In genomic region chr2:23008951-23009350, GRCh38 we compare ENCODE assay signal across 22 cellular contexts.
"Had no signal": no experiment of that assay in that cellular context is flagged by ENCODE, and none has a peak within 500 bp of the region (broad histone marks: within the 10 kb centered on the region; RNA-seq: fewer than 3 reads in every experiment).

No MANE protein-coding gene starts in this region.

- H3K4me3 ChIP-seq: heart right ventricle, hepatocyte, left lung, lower lobe of right lung, mucosa of descending colon, spleen, suprapubic skin, thoracic aorta, tibial artery, upper lobe of right lung had no signal

- H3K79me2 ChIP-seq: hepatocyte, parathyroid adenoma had no signal

- H3K9me3 Mint-ChIP-seq: naive thymus-derived CD4-positive, alpha-beta T cell had no signal

- H3K4me2 ChIP-seq: hepatocyte had no signal

- H3K36me3 ChIP-seq: heart right ventricle, left lung, lower lobe of right lung, spleen, suprapubic skin, thoracic aorta, tibial artery, upper lobe of right lung had no signal

- ATAC-seq: left colon; naive thymus-derived CD4-positive, alpha-beta T cell; natural killer cell treated with Interleukin-12 subunit alpha and Interleukin-12 subunit beta and Interleukin-15 and Interleukin-18, amount 100 ng/mL, for 72 hours; stimulated activated effector memory CD8-positive, alpha-beta T cell treated with anti-CD3 and anti-CD28 coated beads, Interleukin-12 subunit alpha, Interleukin-12 subunit beta, amount 100 ng/mL, for 72 hours had no signal

- H3K4me1 ChIP-seq: left lung, parathyroid adenoma, suprapubic skin, upper lobe of right lung had no signal

- H3K4me1 Mint-ChIP-seq: naive thymus-derived CD4-positive, alpha-beta T cell; stimulated activated effector memory CD8-positive, alpha-beta T cell treated with anti-CD3 and anti-CD28 coated beads, Interleukin-12 subunit alpha, Interleukin-12 subunit beta, amount 100 ng/mL, for 72 hours had no signal

- H3K9ac ChIP-seq: parathyroid adenoma had no signal

- H3K9me3 ChIP-seq: heart right ventricle, left lung, lower lobe of right lung, mucosa of descending colon, spleen, suprapubic skin, thoracic aorta, tibial artery, upper lobe of right lung had no signal

- H3K27ac ChIP-seq: heart right ventricle, hepatocyte, left lung, lower lobe of right lung, parathyroid adenoma, suprapubic skin, thoracic aorta, tibial artery, upper lobe of right lung had no signal

- H3K27ac Mint-ChIP-seq: naive thymus-derived CD4-positive, alpha-beta T cell; natural killer cell treated with Interleukin-12 subunit alpha and Interleukin-12 subunit beta and Interleukin-15 and Interleukin-18, amount 100 ng/mL, for 72 hours; progenitor cell of endocrine pancreas; stimulated activated effector memory CD8-positive, alpha-beta T cell treated with anti-CD3 and anti-CD28 coated beads, Interleukin-12 subunit alpha, Interleukin-12 subunit beta, amount 100 ng/mL, for 72 hours; stimulated activated naive CD8-positive, alpha-beta T cell treated with anti-CD3 and anti-CD28 coated beads, Interleukin-15, Interleukin-2, amounts not matched to agents 100 ng/mL and 50 ng/mL, for 24 hours had no signal

- H3K36me3 Mint-ChIP-seq: naive thymus-derived CD4-positive, alpha-beta T cell; natural killer cell treated with Interleukin-12 subunit alpha and Interleukin-12 subunit beta and Interleukin-15 and Interleukin-18, amount 100 ng/mL, for 72 hours; stimulated activated effector memory CD8-positive, alpha-beta T cell treated with anti-CD3 and anti-CD28 coated beads, Interleukin-12 subunit alpha, Interleukin-12 subunit beta, amount 100 ng/mL, for 72 hours had no signal

- H3K27me3 ChIP-seq: heart right ventricle, hepatocyte, left lung, spleen, suprapubic skin, tibial artery, upper lobe of right lung had no signal

- H3K27me3 Mint-ChIP-seq: natural killer cell treated with Interleukin-12 subunit alpha and Interleukin-12 subunit beta and Interleukin-15 and Interleukin-18, amount 100 ng/mL, for 72 hours; progenitor cell of endocrine pancreas; stimulated activated naive CD8-positive, alpha-beta T cell treated with anti-CD3 and anti-CD28 coated beads, Interleukin-15, Interleukin-2, amounts not matched to agents 100 ng/mL and 50 ng/mL, for 24 hours had no signal

- DNase-seq: kidney; left colon; left lung; lower lobe of right lung; naive thymus-derived CD4-positive, alpha-beta T cell; right cardiac atrium; small intestine; spleen; stimulated activated CD4-positive, alpha-beta T cell treated with anti-CD3 and anti-CD28 coated beads, Interleukin-4, amount 100 ng/mL, for 24 hours; stimulated activated naive CD4-positive, alpha-beta T cell; tibial artery; upper lobe of right lung had no signal

- H3K4me3 Mint-ChIP-seq: naive thymus-derived CD4-positive, alpha-beta T cell; natural killer cell treated with Interleukin-12 subunit alpha and Interleukin-12 subunit beta and Interleukin-15 and Interleukin-18, amount 100 ng/mL, for 72 hours; stimulated activated effector memory CD8-positive, alpha-beta T cell treated with anti-CD3 and anti-CD28 coated beads, Interleukin-12 subunit alpha, Interleukin-12 subunit beta, amount 100 ng/mL, for 72 hours; stimulated activated naive CD8-positive, alpha-beta T cell treated with anti-CD3 and anti-CD28 coated beads, Interleukin-15, Interleukin-2, amounts not matched to agents 100 ng/mL and 50 ng/mL, for 24 hours had no signal

- H2AFZ ChIP-seq: hepatocyte, parathyroid adenoma had no signal
